Comparison of ENCODE assay signal across 10 cellular contexts in the genomic region with DNA sequence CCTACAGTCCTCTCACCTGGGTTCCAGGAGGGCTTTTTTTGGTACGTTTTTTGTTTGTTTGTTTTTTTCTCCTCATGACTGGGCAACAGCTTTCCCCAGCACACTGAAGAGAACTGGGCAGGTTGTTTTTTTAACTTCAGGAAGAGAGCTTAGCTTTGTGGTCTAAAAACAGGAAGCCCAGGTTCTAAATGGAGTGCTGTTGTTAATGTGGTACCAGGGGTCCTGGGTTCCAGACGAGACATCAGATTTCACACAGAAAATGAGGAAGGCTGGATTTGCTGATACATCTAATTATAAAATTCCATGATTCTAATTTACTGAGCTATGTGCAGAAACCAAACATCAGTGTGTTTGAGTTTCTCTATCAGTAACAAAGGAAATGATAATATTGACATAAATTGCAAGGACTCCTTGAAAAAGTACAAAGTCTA. TPM values are rescaled to one million over a fixed set of nuclear protein-coding genes. Genes with fewer than 3 reads are reported as not detected.
DNase-seq lines count a peak whose midpoint lies in the region; ATAC-seq lines count a peak whose summit lies in the region.
"Had no signal": no experiment of that assay in that cellular context is flagged by ENCODE, and none has a peak within 500 bp of the region (broad histone marks: within the 10 kb centered on the region; RNA-seq: fewer than 3 reads in every experiment).

No MANE protein-coding gene starts in this region.

- peak overlapping the region; percentile 93 for H3K27ac Mint-ChIP-seq in activated naive CD4-positive, alpha-beta T cell treated with anti-CD3 and anti-CD28 coated beads, Interleukin-2, amount 50 U/mL, for 24 hours

- H3K36me3 Mint-ChIP-seq in activated naive CD4-positive, alpha-beta T cell treated with anti-CD3 and anti-CD28 coated beads, Interleukin-2, amount 50 U/mL, for 24 hours, result no peaks in the 10 kb centered on the region

- H3K4me3 ChIP-seq in effector memory CD4-positive, alpha-beta T cell (ENCODE audit: insufficient read depth, low read depth, low read length, poor library complexity, severe bottlenecking), result peak overlapping the region; percentile 28
- no peak overlapping the region for H3K4me3 ChIP-seq in skeletal muscle satellite cell (ENCODE audit: low read length)

- no peaks in the 10 kb centered on the region for H3K27me3 ChIP-seq in effector memory CD4-positive, alpha-beta T cell (replicated peaks; ENCODE audit: control insufficient read depth, insufficient read depth, low read length, poor library complexity, severe bottlenecking)
- no peaks in the 10 kb centered on the region for H3K27me3 ChIP-seq in skeletal muscle satellite cell (ENCODE audit: control insufficient read depth, insufficient read depth, low read length)

- H3K4me3 Mint-ChIP-seq in activated naive CD4-positive, alpha-beta T cell treated with anti-CD3 and anti-CD28 coated beads, Interleukin-2, amount 50 U/mL, for 24 hours, result peak overlapping the region; percentile 54

- no peak overlapping the region for H3K9ac ChIP-seq in skeletal muscle satellite cell (ENCODE audit: low read depth, low read length)

- H3K27me3 Mint-ChIP-seq in activated naive CD4-positive, alpha-beta T cell treated with anti-CD3 and anti-CD28 coated beads, Interleukin-2, amount 50 U/mL, for 24 hours, result no peaks in the 10 kb centered on the region

- no peak for DNase-seq in activated naive CD4-positive, alpha-beta T cell (lab: John Stamatoyannopoulos, UW)
- DNase-seq in NOMO-1 treated with DMSO at 0.1 percent for 48 hours (lab: John Stamatoyannopoulos, UW; ENCODE audit: unreplicated experiment), result peak; percentile 49
- no peak for DNase-seq in effector memory CD4-positive, alpha-beta T cell
- DNase-seq in KG1 (lab: John Stamatoyannopoulos, UW), result no peak
- DNase-seq in HuH-7.5 (ENCODE audit: low spot score), result no peak

- peaks cover 25% of the 10 kb centered on the region for H3K4me1 ChIP-seq in effector memory CD4-positive, alpha-beta T cell (ENCODE audit: control insufficient read depth, insufficient read depth, low read length, poor library complexity, severe bottlenecking)
- H3K4me1 ChIP-seq in skeletal muscle satellite cell (ENCODE audit: control insufficient read depth, insufficient read depth, low read length), result peaks cover 48% of the 10 kb centered on the region

- no peaks in the 10 kb centered on the region for H3K36me3 ChIP-seq in effector memory CD4-positive, alpha-beta T cell (ENCODE audit: control insufficient read depth, insufficient read depth, low read length)
- H3K36me3 ChIP-seq in skeletal muscle satellite cell (ENCODE audit: insufficient read depth, low read length), result no peaks in the 10 kb centered on the region

- H3K4me2 ChIP-seq in skeletal muscle satellite cell (ENCODE audit: low read length), result peak overlapping the region; percentile 45

- H3K9me3 Mint-ChIP-seq in activated naive CD4-positive, alpha-beta T cell treated with anti-CD3 and anti-CD28 coated beads, Interleukin-2, amount 50 U/mL, for 24 hours, result no peaks in the 10 kb centered on the region

- peak overlapping the region; percentile 31 for H3K27ac ChIP-seq in effector memory CD4-positive, alpha-beta T cell (ENCODE audit: insufficient read depth, low read length, poor library complexity, severe bottlenecking)

- H3K9me3 ChIP-seq in effector memory CD4-positive, alpha-beta T cell (ENCODE audit: control insufficient read depth, low read length), result no peaks in the 10 kb centered on the region
- H3K9me3 ChIP-seq in skeletal muscle satellite cell (replicated peaks; ENCODE audit: low read length), result no peaks in the 10 kb centered on the region

- ATAC-seq in GM19351 (IDR thresholded peaks at IDR 0.05; ENCODE audit: unreplicated experiment), result no peak

- peaks cover 40% of the 10 kb centered on the region for H3K4me1 Mint-ChIP-seq in activated naive CD4-positive, alpha-beta T cell treated with anti-CD3 and anti-CD28 coated beads, Interleukin-2, amount 50 U/mL, for 24 hours

RNA-seq across cellular contexts. Expression of a gene that starts 4.2 kb away (rescaled TPM):
- 0.51 and 1.1 TPM in 2 replicates for total RNA-seq in skeletal muscle satellite cell (2012; rRNA removed)
- total RNA-seq: NCI-H460; T-helper 2 cell treated with Interferon-gamma antibody and Interleukin-4, amounts not matched to agents 100 ng/mL and 5 ng/mL, for 36 hours had no signal
